Comparison of ENCODE assay signal across 32 cellular contexts in genomic region chr19:10988921-10989320, GRCh38.
"Had no signal": no experiment of that assay in that cellular context is flagged by ENCODE, and none has a peak within 500 bp of the region (broad histone marks: within the 10 kb centered on the region; RNA-seq: fewer than 3 reads in every experiment).

No MANE protein-coding gene starts in this region.

- H3K27ac Mint-ChIP-seq: activated CD4-positive, alpha-beta T cell treated with anti-CD3 and anti-CD28 coated beads, Interleukin-2, amount 10 ng/mL, durations not matched to agents 24 days and 14 days; activated CD8-positive, alpha-beta T cell treated with anti-CD3 and anti-CD28 coated beads for 36 hours; activated naive CD4-positive, alpha-beta T cell treated with anti-CD3 and anti-CD28 coated beads for 36 hours; activated naive CD8-positive, alpha-beta T cell; activated naive CD8-positive, alpha-beta T cell treated with anti-CD3 and anti-CD28 coated beads, Interleukin-2, amount 50 U/mL, for 24 hours had no signal

- H3K4me3 ChIP-seq: K562, Peyer's patch had no signal

- DNase-seq: activated CD4-positive, alpha-beta T cell treated with anti-CD3 and anti-CD28 coated beads, Interleukin-2, amount 10 ng/mL, durations not matched to agents 24 days and 14 days; activated CD4-positive, alpha-beta T cell treated with anti-CD3 and anti-CD28 coated beads, Interleukin-2, amount 50 U/mL, for 4 hours; activated CD8-positive, alpha-beta T cell treated with anti-CD3 and anti-CD28 coated beads for 36 hours; activated gamma-delta T cell treated with Interleukin-2 at 50 U/mL for 16 hours; activated naive CD4-positive, alpha-beta T cell treated with anti-CD3 and anti-CD28 coated beads for 36 hours; activated naive CD8-positive, alpha-beta T cell treated with anti-CD3 and anti-CD28 coated beads, Interleukin-2, amount 50 U/mL, for 24 hours; activated T-cell treated with anti-CD3 and anti-CD28 coated beads for 4 hours; anterior cingulate cortex; brain microvascular endothelial cell; central memory CD4-positive, alpha-beta T cell; NCI-H1092 treated with DMSO at 0.1 percent for 48 hours; NCI-H1417; NCI-H146; NCI-H187; NCI-H2029 treated with DMSO at 0.1 percent for 48 hours; NCI-H2107; NCI-H2171; NCI-H510A; NCI-H526; NCI-H748 treated with DMSO at 0.1 percent for 48 hours; NK-92 treated with Interleukin-12 subunit alpha and Interleukin-12 subunit beta, amount 100 ng/mL, for 24 hours; PC-3; Peyer's patch; RPMI8226; SW 1271; T-helper 1 cell; T1000; WERI-Rb-1 had no signal

- H3K9me3 Mint-ChIP-seq: activated CD4-positive, alpha-beta T cell treated with anti-CD3 and anti-CD28 coated beads, Interleukin-2, amount 10 ng/mL, durations not matched to agents 24 days and 14 days; activated CD8-positive, alpha-beta T cell treated with anti-CD3 and anti-CD28 coated beads for 36 hours; activated naive CD4-positive, alpha-beta T cell treated with anti-CD3 and anti-CD28 coated beads for 36 hours; activated naive CD8-positive, alpha-beta T cell treated with anti-CD3 and anti-CD28 coated beads, Interleukin-2, amount 50 U/mL, for 24 hours; activated T-helper 1 cell treated with anti-CD3 and anti-CD28 coated beads, Interleukin-12 subunit alpha, Interleukin-12 subunit beta, Interleukin-2, Interleukin-4 antibody, amounts not matched to agents 30 ng/mL and 10 ng/mL and 1 ng/mL, durations not matched to agents 14 hours and 24 hours and 36 hours had no signal

- H3K27ac ChIP-seq: brain microvascular endothelial cell, Peyer's patch, WERI-Rb-1 had no signal

- H3K4me1 ChIP-seq: Peyer's patch had no signal

- H3K27me3 Mint-ChIP-seq: activated CD4-positive, alpha-beta T cell treated with anti-CD3 and anti-CD28 coated beads, Interleukin-2, amount 10 ng/mL, durations not matched to agents 24 days and 14 days; activated CD8-positive, alpha-beta T cell treated with anti-CD3 and anti-CD28 coated beads for 36 hours; activated naive CD8-positive, alpha-beta T cell; activated naive CD8-positive, alpha-beta T cell treated with anti-CD3 and anti-CD28 coated beads, Interleukin-2, amount 50 U/mL, for 24 hours had no signal

- ATAC-seq: activated CD8-positive, alpha-beta T cell treated with anti-CD3 and anti-CD28 coated beads for 36 hours; activated naive CD8-positive, alpha-beta T cell treated with anti-CD3 and anti-CD28 coated beads, Interleukin-2, amount 50 U/mL, for 24 hours; K562; PC-3; Right ventricle myocardium inferior had no signal

- H3K27me3 ChIP-seq: brain microvascular endothelial cell, Peyer's patch had no signal

- H3K4me1 Mint-ChIP-seq: activated CD4-positive, alpha-beta T cell treated with anti-CD3 and anti-CD28 coated beads, Interleukin-2, amount 10 ng/mL, durations not matched to agents 24 days and 14 days; activated naive CD8-positive, alpha-beta T cell treated with anti-CD3 and anti-CD28 coated beads, Interleukin-2, amount 50 U/mL, for 24 hours had no signal

- H3K4me3 Mint-ChIP-seq: activated CD4-positive, alpha-beta T cell treated with anti-CD3 and anti-CD28 coated beads, Interleukin-2, amount 10 ng/mL, durations not matched to agents 24 days and 14 days; activated CD8-positive, alpha-beta T cell treated with anti-CD3 and anti-CD28 coated beads for 36 hours; activated naive CD4-positive, alpha-beta T cell treated with anti-CD3 and anti-CD28 coated beads for 36 hours; activated naive CD8-positive, alpha-beta T cell; activated naive CD8-positive, alpha-beta T cell treated with anti-CD3 and anti-CD28 coated beads, Interleukin-2, amount 50 U/mL, for 24 hours; activated T-helper 1 cell treated with anti-CD3 and anti-CD28 coated beads, Interleukin-12 subunit alpha, Interleukin-12 subunit beta, Interleukin-2, Interleukin-4 antibody, amounts not matched to agents 30 ng/mL and 10 ng/mL and 1 ng/mL, durations not matched to agents 14 hours and 24 hours and 36 hours had no signal

- H3K9me3 ChIP-seq: Peyer's patch had no signal
